In genomic region chr22:21996175-21996574, GRCh38 we compare ENCODE assay signal across 23 cellular contexts.
"Had no signal": no experiment of that assay in that cellular context is flagged by ENCODE, and none has a peak within 500 bp of the region (broad histone marks: within the 10 kb centered on the region; RNA-seq: fewer than 3 reads in every experiment).

No MANE protein-coding gene starts in this region.

- H3K4me2 ChIP-seq: SK-N-SH had no signal

- H3K9ac ChIP-seq: SK-N-SH had no signal

- ATAC-seq: T-cell had no signal

- H3K4me3 ChIP-seq: SJSA1 had no signal

- H3K36me3 ChIP-seq: SJSA1 had no signal

- FAIRE-seq: HTR-8/SVneo, RCC 7860 had no signal

- DNase-seq: KBM-7, NCI-H1092, NCI-H1105 treated with DMSO at 0.1 percent for 48 hours, NCI-H1417 treated with DMSO at 0.1 percent for 48 hours, NCI-H146, NCI-H1694 treated with DMSO at 0.1 percent for 48 hours, NCI-H1930, NCI-H2081, NCI-H2107, NCI-H2227 treated with DMSO at 0.1 percent for 48 hours, NCI-H524 treated with DMSO at 0.1 percent for 48 hours, NCI-H69, NCI-H774, OCI-M1, Right ventricle myocardium superior, RPMI8226, SIG-M5, SK-N-SH, SW 1271, T-cell had no signal

- H3K9me3 ChIP-seq: SJSA1, SK-N-SH had no signal

- H3K4me1 ChIP-seq: SJSA1 had no signal

- H3K27ac ChIP-seq: SJSA1 had no signal
